ENCODE assay signal across 8 cellular contexts in genomic region chr2:144519934-144520717, GRCh38. TPM values are rescaled to one million over a fixed set of nuclear protein-coding genes. Genes with fewer than 3 reads are reported as not detected.
DNase-seq lines count a peak whose midpoint lies in the region; ATAC-seq and TF ChIP-seq lines count a peak whose summit lies in the region.

Gene ZEB2, minus strand, starts transcription at chr2:144520119. Its CDS starts 2,769 bp downstream, at chr2:144517350.

- peaks cover 46% of the 10 kb centered on the region for H3K27me3 Mint-ChIP-seq in activated CD4-positive, alpha-beta T cell treated with anti-CD3 and anti-CD28 coated beads, Interleukin-2, amount 10 ng/mL, durations not matched to agents 24 days and 14 days
- peaks cover 48% of the 10 kb centered on the region for H3K27me3 Mint-ChIP-seq in activated naive CD8-positive, alpha-beta T cell treated with anti-CD3 and anti-CD28 coated beads, Interleukin-2, amount 10 ng/mL, durations not matched to agents 7 days and 5 days

- H3K4me1 ChIP-seq in ovary (ENCODE audit: insufficient read depth): peaks cover 3% of the 10 kb centered on the region

- H3K36me3 Mint-ChIP-seq in activated CD4-positive, alpha-beta T cell treated with anti-CD3 and anti-CD28 coated beads, Interleukin-2, amount 10 ng/mL, durations not matched to agents 24 days and 14 days (ENCODE audit: low read depth): peaks cover 4% of the 10 kb centered on the region
- peaks cover 2% of the 10 kb centered on the region for H3K36me3 Mint-ChIP-seq in activated naive CD8-positive, alpha-beta T cell treated with anti-CD3 and anti-CD28 coated beads, Interleukin-2, amount 10 ng/mL, durations not matched to agents 7 days and 5 days

- POLR2A ChIA-PET in activated naive CD8-positive, alpha-beta T cell treated with anti-CD3 and anti-CD28 coated beads, Interleukin-2, amount 10 ng/mL, durations not matched to agents 7 days and 5 days (lab: Charles Lee): interaction anchor here (0.5 kb wide), 1 partner anchor 52 kb away, joined by 3 read pairs; no protein-coding TSS in a partner anchor

- TF ChIP-seq POLR2A in ovary (IDR thresholded peaks at IDR 0.05): peak; percentile 67

- peaks cover 21% of the 10 kb centered on the region for H3K4me1 Mint-ChIP-seq in activated CD4-positive, alpha-beta T cell treated with anti-CD3 and anti-CD28 coated beads, Interleukin-2, amount 10 ng/mL, durations not matched to agents 24 days and 14 days
- peaks cover 14% of the 10 kb centered on the region for H3K4me1 Mint-ChIP-seq in activated naive CD8-positive, alpha-beta T cell treated with anti-CD3 and anti-CD28 coated beads, Interleukin-2, amount 10 ng/mL, durations not matched to agents 7 days and 5 days

- H3K36me3 ChIP-seq in ovary: no peaks in the 10 kb centered on the region

- peak; percentile 69 to 80 (median 73) for TF ChIP-seq CTCF in ovary (IDR thresholded peaks at IDR 0.05)

- H3K9me3 Mint-ChIP-seq in activated CD4-positive, alpha-beta T cell treated with anti-CD3 and anti-CD28 coated beads, Interleukin-2, amount 10 ng/mL, durations not matched to agents 24 days and 14 days: no peaks in the 10 kb centered on the region
- H3K9me3 Mint-ChIP-seq in activated naive CD8-positive, alpha-beta T cell treated with anti-CD3 and anti-CD28 coated beads, Interleukin-2, amount 10 ng/mL, durations not matched to agents 7 days and 5 days: no peaks in the 10 kb centered on the region

- ATAC-seq in activated naive CD8-positive, alpha-beta T cell treated with anti-CD3 and anti-CD28 coated beads, Interleukin-2, amount 10 ng/mL, durations not matched to agents 7 days and 5 days (ENCODE audit: low read depth): no peak
- ATAC-seq in Right ventricle myocardium superior (ENCODE audit: poor library complexity): peak; percentile 23

- H3K4me3 ChIP-seq in ovary: peak within 1 kb of the TSS; percentile 75

- TF ChIP-seq EP300 in ovary (IDR thresholded peaks at IDR 0.05): no peak

- no peaks in the 10 kb centered on the region for H3K9me3 ChIP-seq in ovary

- peak within 1 kb of the TSS; percentile 26 for H3K4me3 Mint-ChIP-seq in activated CD4-positive, alpha-beta T cell treated with anti-CD3 and anti-CD28 coated beads, Interleukin-2, amount 10 ng/mL, durations not matched to agents 24 days and 14 days
- H3K4me3 Mint-ChIP-seq in activated naive CD8-positive, alpha-beta T cell treated with anti-CD3 and anti-CD28 coated beads, Interleukin-2, amount 10 ng/mL, durations not matched to agents 7 days and 5 days: peak within 1 kb of the TSS; percentile 20

- H3K27ac Mint-ChIP-seq in activated CD4-positive, alpha-beta T cell treated with anti-CD3 and anti-CD28 coated beads, Interleukin-2, amount 10 ng/mL, durations not matched to agents 24 days and 14 days: no peak within 1 kb of the TSS
- no peak within 1 kb of the TSS for H3K27ac Mint-ChIP-seq in activated naive CD8-positive, alpha-beta T cell treated with anti-CD3 and anti-CD28 coated beads, Interleukin-2, amount 10 ng/mL, durations not matched to agents 7 days and 5 days

- peak; percentile 72 for DNase-seq in activated CD4-positive, alpha-beta T cell treated with anti-CD3 and anti-CD28 coated beads, Interleukin-2, amount 10 ng/mL, durations not matched to agents 24 days and 14 days
- no peak for DNase-seq in activated CD4-positive, alpha-beta T cell treated with anti-CD3 and anti-CD28 coated beads, Interleukin-2, amount 50 U/mL, for 1 hour
- peak; percentile 82 for DNase-seq in NCI-H460 (ENCODE audit: extremely low read depth, low read depth)
- peak; percentile 35 for DNase-seq in activated naive CD8-positive, alpha-beta T cell treated with anti-CD3 and anti-CD28 coated beads, Interleukin-2, amount 10 ng/mL, durations not matched to agents 7 days and 5 days
- peak; percentile 61 for DNase-seq in Right ventricle myocardium superior
- peak; percentile 73 to 87 (median 79) for DNase-seq in ovary
- no peak for DNase-seq in putamen (ENCODE audit: low spot score)
- no peak for DNase-seq in NCI-H1930 (lab: John Stamatoyannopoulos, UW)

- peak within 1 kb of the TSS; percentile 95 to 99 for H3K27ac ChIP-seq in ovary

- intact Hi-C loops in activated CD4-positive, alpha-beta T cell treated with anti-CD3 and anti-CD28 coated beads, Interleukin-2, amount 10 ng/mL, durations not matched to agents 24 days and 14 days (cut with micrococcal nuclease): loop anchor here (2.0 to 10.0 kb wide), 5 partner anchors 67 to 1385 kb away; no protein-coding TSS in a partner anchor
- intact Hi-C loops in Right ventricle myocardium superior (cut with DNase I): loop anchor here (10.0 kb wide), 1 partner anchor 185 kb away; a partner anchor contains a TSS
- intact Hi-C loops in ovary (cut with DNase I): loop anchor here (5.0 to 10.0 kb wide), 8 partner anchors 75 to 1235 kb away; a partner anchor contains a TSS

- 0 to 1% (median 1%) methylated on average over 29 of the region's 29 CpGs for WGBS in ovary, 3 donors

- no peaks in the 10 kb centered on the region for H3K27me3 ChIP-seq in ovary

RNA-seq across cellular contexts. Expression of gene ZEB2, which starts in this region (rescaled TPM):
- total RNA-seq in activated CD4-positive, alpha-beta T cell treated with anti-CD3 and anti-CD28 coated beads, Interleukin-2, amount 10 ng/mL, durations not matched to agents 24 days and 14 days: 15.2 and 15.8 TPM in 2 replicates
- total RNA-seq in NCI-H460 (2014; rRNA removed; shearing (Covaris generic)): 37.8 and 50.0 TPM in 2 replicates
- polyA plus RNA-seq in NCI-H460 (2014; cell fraction: nucleus; rRNA removed): 6.7 and 13.4 TPM in 2 replicates
- 10 to 100 TPM; 17.8 to 19.6 TPM for total RNA-seq in activated naive CD8-positive, alpha-beta T cell treated with anti-CD3 and anti-CD28 coated beads, Interleukin-2, amount 10 ng/mL, durations not matched to agents 7 days and 5 days
- total RNA-seq in Right ventricle myocardium superior (81.0 TPM), ovary (100 to 1,000 TPM in 6 of 7 donors, 10 to 100 TPM in 1; 55.3 to 250 (median 186) TPM)
- 10 to 100 TPM; 57.0 to 84.8 TPM for polyA plus RNA-seq in ovary

Comparison
In these comparisons a context has a peak if more than half of its experiments do, and no peak if none do; other contexts are left out.
1. DNase-seq: peak in activated CD4-positive, alpha-beta T cell treated with anti-CD3 and anti-CD28 coated beads, Interleukin-2, amount 10 ng/mL, durations not matched to agents 24 days and 14 days (single experiment), NCI-H460 (single experiment), activated naive CD8-positive, alpha-beta T cell treated with anti-CD3 and anti-CD28 coated beads, Interleukin-2, amount 10 ng/mL, durations not matched to agents 7 days and 5 days (single experiment), Right ventricle myocardium superior (single experiment) and ovary (5 of 5); none in activated CD4-positive, alpha-beta T cell treated with anti-CD3 and anti-CD28 coated beads, Interleukin-2, amount 50 U/mL, for 1 hour (single experiment), putamen (single experiment) and NCI-H1930 (0 of 2).